In the genomic region with DNA sequence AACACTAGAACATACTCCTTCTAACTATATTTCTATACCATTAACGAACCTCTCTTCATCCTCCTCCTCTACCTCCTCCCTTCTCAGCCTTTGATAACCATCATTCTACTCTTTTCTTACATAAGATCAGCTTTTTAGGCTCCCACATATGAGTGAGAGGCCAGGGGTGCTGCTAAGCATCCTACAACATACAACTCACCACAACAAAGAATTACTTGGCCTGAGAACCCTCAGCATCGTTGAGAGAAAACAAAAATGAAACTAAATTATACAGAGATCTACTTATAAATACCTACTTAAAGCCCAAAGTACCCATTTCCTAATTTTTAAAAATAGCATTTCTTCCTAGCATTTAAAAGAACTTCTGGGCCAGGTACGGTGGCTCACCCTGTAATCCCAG, we compare ENCODE assay signal across 14 cellular contexts.
DNase-seq lines count a peak whose midpoint lies in the region; ATAC-seq and TF ChIP-seq lines count a peak whose summit lies in the region.
"Had no signal": no experiment of that assay in that cellular context is flagged by ENCODE, and none has a peak within 500 bp of the region (broad histone marks: within the 10 kb centered on the region; RNA-seq: fewer than 3 reads in every experiment).

No MANE protein-coding gene starts in this region.

- H3K36me3 Mint-ChIP-seq in type B pancreatic cell: peaks cover 27% of the 10 kb centered on the region

- no peak overlapping the region for H3K27ac ChIP-seq in MM.1S (ENCODE audit: low read length)
- H3K27ac ChIP-seq in effector memory CD4-positive, alpha-beta T cell (ENCODE audit: insufficient read depth, low read length, poor library complexity, severe bottlenecking): no peak overlapping the region
- H3K27ac ChIP-seq: pancreas, transverse colon had no signal

- H3K9ac ChIP-seq in MM.1S (ENCODE audit: low read length): no peak overlapping the region

- H3K27me3 Mint-ChIP-seq in type B pancreatic cell: no peaks in the 10 kb centered on the region

- no peaks in the 10 kb centered on the region for H3K9me3 Mint-ChIP-seq in type B pancreatic cell
- H3K9me3 Mint-ChIP-seq: mesothelial cell of epicardium had no signal

- H3K4me3 ChIP-seq in MM.1S (ENCODE audit: low read length): peak overlapping the region; percentile 33; the same call in 1 of the 2 replicates
- peak overlapping the region; percentile 13 for H3K4me3 ChIP-seq in effector memory CD4-positive, alpha-beta T cell (ENCODE audit: insufficient read depth, low read depth, low read length, poor library complexity, severe bottlenecking)
- H3K4me3 ChIP-seq: pancreas, transverse colon had no signal

- no peak overlapping the region for H3K27ac Mint-ChIP-seq in type B pancreatic cell
- H3K27ac Mint-ChIP-seq: mesothelial cell of epicardium had no signal

- no peaks in the 10 kb centered on the region for H3K4me1 Mint-ChIP-seq in type B pancreatic cell (ENCODE audit: unreplicated experiment)

- no peaks in the 10 kb centered on the region for H3K36me3 ChIP-seq in MM.1S (replicated peaks; ENCODE audit: insufficient read depth, low read length)
- no peaks in the 10 kb centered on the region for H3K36me3 ChIP-seq in effector memory CD4-positive, alpha-beta T cell (ENCODE audit: control insufficient read depth, insufficient read depth, low read length)
- H3K36me3 ChIP-seq: pancreas, transverse colon had no signal

- no peaks in the 10 kb centered on the region for H3K27me3 ChIP-seq in MM.1S (replicated peaks; ENCODE audit: insufficient read depth, low read length)
- H3K27me3 ChIP-seq in effector memory CD4-positive, alpha-beta T cell (replicated peaks; ENCODE audit: control insufficient read depth, insufficient read depth, low read length, poor library complexity, severe bottlenecking): no peaks in the 10 kb centered on the region
- H3K27me3 ChIP-seq: pancreas, transverse colon had no signal

- no peaks in the 10 kb centered on the region for H4K20me1 ChIP-seq in MM.1S (ENCODE audit: insufficient read depth, low read length)

- H3F3A ChIP-seq in MM.1S (ENCODE audit: insufficient read depth, low read length): no peaks in the 10 kb centered on the region

- H2AFZ ChIP-seq in MM.1S (ENCODE audit: low read length): peak overlapping the region; percentile 38; the same call in 1 of the 2 replicates

- intact Hi-C loops in posterior vena cava (cut with DNase I): no loop called here

- in situ Hi-C loops in GM13976 (cut with MboI; ENCODE audit: low sequenced_read_pairs, unreplicated experiment): no loop called here

- peak; percentile 23 for DNase-seq in GM13976 (ENCODE audit: low spot score)
- DNase-seq in MM.1S: peak; percentile 65
- DNase-seq in effector memory CD4-positive, alpha-beta T cell: no peak
- no peak for DNase-seq in posterior vena cava (ENCODE audit: low spot score)
- no peak for DNase-seq in type B pancreatic cell (ENCODE audit: extremely low spot score, unreplicated experiment)
- no peak for DNase-seq in iPS-NIHi11 (ENCODE audit: low spot score)
- no peak for DNase-seq in DMS79 (lab: John Stamatoyannopoulos, UW)
- DNase-seq: Caco-2, OCI-M1, pancreas, transverse colon had no signal

- H3K9me3 ChIP-seq in MM.1S (replicated peaks; ENCODE audit: insufficient read depth, low read length): no peaks in the 10 kb centered on the region
- no peaks in the 10 kb centered on the region for H3K9me3 ChIP-seq in effector memory CD4-positive, alpha-beta T cell (ENCODE audit: control insufficient read depth, low read length)
- H3K9me3 ChIP-seq: Caco-2, pancreas, transverse colon had no signal

- no peaks in the 10 kb centered on the region for H3K9me2 ChIP-seq in MM.1S (replicated peaks; ENCODE audit: insufficient read depth, low read length)

- H3K4me3 Mint-ChIP-seq in type B pancreatic cell: no peak overlapping the region
- H3K4me3 Mint-ChIP-seq: mesothelial cell of epicardium had no signal

- H3K4me1 ChIP-seq in MM.1S (ENCODE audit: low read length): no peaks in the 10 kb centered on the region; the same call in 1 of the 2 replicates
- H3K4me1 ChIP-seq in effector memory CD4-positive, alpha-beta T cell (ENCODE audit: control insufficient read depth, insufficient read depth, low read length, poor library complexity, severe bottlenecking): no peaks in the 10 kb centered on the region
- H3K4me1 ChIP-seq: transverse colon had no signal

- H3K4me2 ChIP-seq in MM.1S (ENCODE audit: low read depth, low read length): peak overlapping the region; percentile 42

- TF ChIP-seq CTCF in GM13976 (IDR thresholded peaks at IDR 0.05; ENCODE audit: borderline replicate concordance, control extremely low read depth, extremely low read depth, insufficient read depth, missing control alignments) (no peak), MM.1S (IDR thresholded peaks at IDR 0.05; ENCODE audit: low read length) (no peak), type B pancreatic cell (conservative IDR thresholded peaks at IDR 0.05) (no peak)

- peak; percentile 32 for ATAC-seq in GM19468 (IDR thresholded peaks at IDR 0.05; ENCODE audit: extremely low read depth, unreplicated experiment)
- ATAC-seq: SK-N-SH treated with all-trans-retinoic acid at 6 μM for 48 hours had no signal

- no peaks in the 10 kb centered on the region for H3K79me2 ChIP-seq in MM.1S (ENCODE audit: low read length)

Comparison
In these comparisons a context has a peak if more than half of its experiments do, and no peak if none do; other contexts are left out.
1. DNase-seq: peak in GM13976 (single experiment) and MM.1S (single experiment); none in effector memory CD4-positive, alpha-beta T cell (0 of 3), posterior vena cava (single experiment), type B pancreatic cell (single experiment), iPS-NIHi11 (single experiment) and DMS79 (single experiment).